Comparison of ENCODE assay signal across 1 cellular context in genomic region chr2:233817995-233818638, GRCh38.
TF ChIP-seq lines count a peak whose summit lies in the region.

No MANE protein-coding gene starts in this region.

TF ChIP-seq in HepG2, 621 proteins besides CTCF, POLR2A, EP300 and RAD21 (continues in another document):
- TF ChIP-seq TCF12 (IDR thresholded peaks at IDR 0.05) (no peak), TCF12 (CRISPR knock-in tag; IDR thresholded peaks at IDR 0.05) (no peak), ZNF558 (CRISPR knock-in tag; IDR thresholded peaks at IDR 0.05; ENCODE audit: borderline replicate concordance) (peak; percentile 34; the same call in 1 of the 2 replicates), ZNF749 (CRISPR knock-in tag; IDR thresholded peaks at IDR 0.05; ENCODE audit: borderline replicate concordance) (no peak), EEA1 (CRISPR knock-in tag; IDR thresholded peaks at IDR 0.05; ENCODE audit: borderline replicate concordance) (no peak), ZNF563 (CRISPR knock-in tag; IDR thresholded peaks at IDR 0.05) (no peak), ZBTB7B (CRISPR knock-in tag; IDR thresholded peaks at IDR 0.05) (no peak), ZNF205 (CRISPR knock-in tag; IDR thresholded peaks at IDR 0.05) (no peak), HNF4G (IDR thresholded peaks at IDR 0.05; ENCODE audit: borderline replicate concordance, low read depth, low read length) (0 out of 2 replicates have a peak, but pooled peaks have one; percentile 40), HNF4G (CRISPR knock-in tag; IDR thresholded peaks at IDR 0.05; ENCODE audit: borderline replicate concordance, low read depth) (no peak), NBN (conservative IDR thresholded peaks at IDR 0.05) (no peak), ZNF543 (CRISPR knock-in tag; IDR thresholded peaks at IDR 0.05) (no peak), ZNF292 (CRISPR knock-in tag; IDR thresholded peaks at IDR 0.05; ENCODE audit: borderline replicate concordance, low read depth) (peak; percentile 31; the same call in 1 of the 2 replicates), THAP11 (CRISPR knock-in tag; IDR thresholded peaks at IDR 0.05) (no peak), NFKBIZ (CRISPR knock-in tag; IDR thresholded peaks at IDR 0.05) (no peak), ZNF552 (CRISPR knock-in tag; IDR thresholded peaks at IDR 0.05; ENCODE audit: borderline replicate concordance) (no peak), RXRA (CRISPR knock-in tag; IDR thresholded peaks at IDR 0.05) (0 out of 2 replicates have a peak, but pooled peaks have one; percentile 6), ZNF3 (CRISPR knock-in tag; IDR thresholded peaks at IDR 0.05) (no peak), ZNF609 (CRISPR knock-in tag; IDR thresholded peaks at IDR 0.05; ENCODE audit: borderline replicate concordance) (no peak), ZNF34 (CRISPR knock-in tag; IDR thresholded peaks at IDR 0.05; ENCODE audit: borderline replicate concordance) (no peak), ZNF674 (CRISPR knock-in tag; IDR thresholded peaks at IDR 0.05; ENCODE audit: low read depth) (no peak), CCDC6 (CRISPR knock-in tag; IDR thresholded peaks at IDR 0.05) (no peak), ZNF800 (CRISPR knock-in tag; IDR thresholded peaks at IDR 0.05) (no peak), ZNF234 (CRISPR knock-in tag; conservative IDR thresholded peaks at IDR 0.05) (no peak), ZNF276 (CRISPR knock-in tag; IDR thresholded peaks at IDR 0.05; ENCODE audit: low read depth) (no peak), ZFY (CRISPR knock-in tag; IDR thresholded peaks at IDR 0.05) (peak; percentile 61), GATAD1 (CRISPR knock-in tag; IDR thresholded peaks at IDR 0.05) (no peak), ZNF225 (CRISPR knock-in tag; IDR thresholded peaks at IDR 0.05) (peak; percentile 5; the same call in 1 of the 2 replicates), KDM5B (CRISPR knock-in tag; IDR thresholded peaks at IDR 0.05; ENCODE audit: borderline replicate concordance) (peak; percentile 41; the same call in 1 of the 2 replicates), NR2F6 (IDR thresholded peaks at IDR 0.05) (no peak), NR2F6 (CRISPR knock-in tag; IDR thresholded peaks at IDR 0.05) (0 out of 2 replicates have a peak, but pooled peaks have one; percentile 9), FOXK1 (CRISPR knock-in tag; IDR thresholded peaks at IDR 0.05; ENCODE audit: borderline replicate concordance, low read depth) (no peak), GFI1 (CRISPR knock-in tag; IDR thresholded peaks at IDR 0.05; ENCODE audit: borderline replicate concordance) (no peak), HMG20A (CRISPR knock-in tag; IDR thresholded peaks at IDR 0.05; ENCODE audit: borderline replicate concordance) (no peak)
- TF ChIP-seq, protein P1, sequence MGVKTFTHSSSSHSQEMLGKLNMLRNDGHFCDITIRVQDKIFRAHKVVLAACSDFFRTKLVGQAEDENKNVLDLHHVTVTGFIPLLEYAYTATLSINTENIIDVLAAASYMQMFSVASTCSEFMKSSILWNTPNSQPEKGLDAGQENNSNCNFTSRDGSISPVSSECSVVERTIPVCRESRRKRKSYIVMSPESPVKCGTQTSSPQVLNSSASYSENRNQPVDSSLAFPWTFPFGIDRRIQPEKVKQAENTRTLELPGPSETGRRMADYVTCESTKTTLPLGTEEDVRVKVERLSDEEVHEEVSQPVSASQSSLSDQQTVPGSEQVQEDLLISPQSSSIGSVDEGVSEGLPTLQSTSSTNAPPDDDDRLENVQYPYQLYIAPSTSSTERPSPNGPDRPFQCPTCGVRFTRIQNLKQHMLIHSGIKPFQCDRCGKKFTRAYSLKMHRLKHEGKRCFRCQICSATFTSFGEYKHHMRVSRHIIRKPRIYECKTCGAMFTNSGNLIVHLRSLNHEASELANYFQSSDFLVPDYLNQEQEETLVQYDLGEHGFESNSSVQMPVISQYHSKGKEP (CRISPR knock-in tag; IDR thresholded peaks at IDR 0.05): no peak
- TF ChIP-seq, protein P2, sequence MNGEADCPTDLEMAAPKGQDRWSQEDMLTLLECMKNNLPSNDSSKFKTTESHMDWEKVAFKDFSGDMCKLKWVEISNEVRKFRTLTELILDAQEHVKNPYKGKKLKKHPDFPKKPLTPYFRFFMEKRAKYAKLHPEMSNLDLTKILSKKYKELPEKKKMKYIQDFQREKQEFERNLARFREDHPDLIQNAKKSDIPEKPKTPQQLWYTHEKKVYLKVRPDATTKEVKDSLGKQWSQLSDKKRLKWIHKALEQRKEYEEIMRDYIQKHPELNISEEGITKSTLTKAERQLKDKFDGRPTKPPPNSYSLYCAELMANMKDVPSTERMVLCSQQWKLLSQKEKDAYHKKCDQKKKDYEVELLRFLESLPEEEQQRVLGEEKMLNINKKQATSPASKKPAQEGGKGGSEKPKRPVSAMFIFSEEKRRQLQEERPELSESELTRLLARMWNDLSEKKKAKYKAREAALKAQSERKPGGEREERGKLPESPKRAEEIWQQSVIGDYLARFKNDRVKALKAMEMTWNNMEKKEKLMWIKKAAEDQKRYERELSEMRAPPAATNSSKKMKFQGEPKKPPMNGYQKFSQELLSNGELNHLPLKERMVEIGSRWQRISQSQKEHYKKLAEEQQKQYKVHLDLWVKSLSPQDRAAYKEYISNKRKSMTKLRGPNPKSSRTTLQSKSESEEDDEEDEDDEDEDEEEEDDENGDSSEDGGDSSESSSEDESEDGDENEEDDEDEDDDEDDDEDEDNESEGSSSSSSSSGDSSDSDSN (CRISPR knock-in tag; IDR thresholded peaks at IDR 0.05): 0 out of 2 replicates have a peak, but pooled peaks have one; percentile 16
- TF ChIP-seq, protein P3, sequence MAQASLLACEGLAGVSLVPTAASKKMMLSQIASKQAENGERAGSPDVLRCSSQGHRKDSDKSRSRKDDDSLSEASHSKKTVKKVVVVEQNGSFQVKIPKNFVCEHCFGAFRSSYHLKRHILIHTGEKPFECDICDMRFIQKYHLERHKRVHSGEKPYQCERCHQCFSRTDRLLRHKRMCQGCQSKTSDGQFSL (CRISPR knock-in tag; IDR thresholded peaks at IDR 0.05): 0 out of 2 replicates have a peak, but pooled peaks have one; percentile 20
- TF ChIP-seq, protein P4, sequence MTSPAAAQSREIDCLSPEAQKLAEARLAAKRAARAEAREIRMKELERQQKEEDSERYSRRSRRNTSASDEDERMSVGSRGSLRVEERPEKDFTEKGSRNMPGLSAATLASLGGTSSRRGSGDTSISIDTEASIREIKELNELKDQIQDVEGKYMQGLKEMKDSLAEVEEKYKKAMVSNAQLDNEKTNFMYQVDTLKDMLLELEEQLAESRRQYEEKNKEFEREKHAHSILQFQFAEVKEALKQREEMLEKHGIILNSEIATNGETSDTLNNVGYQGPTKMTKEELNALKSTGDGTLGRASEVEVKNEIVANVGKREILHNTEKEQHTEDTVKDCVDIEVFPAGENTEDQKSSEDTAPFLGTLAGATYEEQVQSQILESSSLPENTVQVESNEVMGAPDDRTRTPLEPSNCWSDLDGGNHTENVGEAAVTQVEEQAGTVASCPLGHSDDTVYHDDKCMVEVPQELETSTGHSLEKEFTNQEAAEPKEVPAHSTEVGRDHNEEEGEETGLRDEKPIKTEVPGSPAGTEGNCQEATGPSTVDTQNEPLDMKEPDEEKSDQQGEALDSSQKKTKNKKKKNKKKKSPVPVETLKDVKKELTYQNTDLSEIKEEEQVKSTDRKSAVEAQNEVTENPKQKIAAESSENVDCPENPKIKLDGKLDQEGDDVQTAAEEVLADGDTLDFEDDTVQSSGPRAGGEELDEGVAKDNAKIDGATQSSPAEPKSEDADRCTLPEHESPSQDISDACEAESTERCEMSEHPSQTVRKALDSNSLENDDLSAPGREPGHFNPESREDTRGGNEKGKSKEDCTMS (CRISPR knock-in tag; conservative IDR thresholded peaks at IDR 0.05): no peak
- TF ChIP-seq, protein P5, sequence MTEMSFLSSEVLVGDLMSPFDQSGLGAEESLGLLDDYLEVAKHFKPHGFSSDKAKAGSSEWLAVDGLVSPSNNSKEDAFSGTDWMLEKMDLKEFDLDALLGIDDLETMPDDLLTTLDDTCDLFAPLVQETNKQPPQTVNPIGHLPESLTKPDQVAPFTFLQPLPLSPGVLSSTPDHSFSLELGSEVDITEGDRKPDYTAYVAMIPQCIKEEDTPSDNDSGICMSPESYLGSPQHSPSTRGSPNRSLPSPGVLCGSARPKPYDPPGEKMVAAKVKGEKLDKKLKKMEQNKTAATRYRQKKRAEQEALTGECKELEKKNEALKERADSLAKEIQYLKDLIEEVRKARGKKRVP (CRISPR knock-in tag; IDR thresholded peaks at IDR 0.05): no peak
- TF ChIP-seq, protein P6, sequence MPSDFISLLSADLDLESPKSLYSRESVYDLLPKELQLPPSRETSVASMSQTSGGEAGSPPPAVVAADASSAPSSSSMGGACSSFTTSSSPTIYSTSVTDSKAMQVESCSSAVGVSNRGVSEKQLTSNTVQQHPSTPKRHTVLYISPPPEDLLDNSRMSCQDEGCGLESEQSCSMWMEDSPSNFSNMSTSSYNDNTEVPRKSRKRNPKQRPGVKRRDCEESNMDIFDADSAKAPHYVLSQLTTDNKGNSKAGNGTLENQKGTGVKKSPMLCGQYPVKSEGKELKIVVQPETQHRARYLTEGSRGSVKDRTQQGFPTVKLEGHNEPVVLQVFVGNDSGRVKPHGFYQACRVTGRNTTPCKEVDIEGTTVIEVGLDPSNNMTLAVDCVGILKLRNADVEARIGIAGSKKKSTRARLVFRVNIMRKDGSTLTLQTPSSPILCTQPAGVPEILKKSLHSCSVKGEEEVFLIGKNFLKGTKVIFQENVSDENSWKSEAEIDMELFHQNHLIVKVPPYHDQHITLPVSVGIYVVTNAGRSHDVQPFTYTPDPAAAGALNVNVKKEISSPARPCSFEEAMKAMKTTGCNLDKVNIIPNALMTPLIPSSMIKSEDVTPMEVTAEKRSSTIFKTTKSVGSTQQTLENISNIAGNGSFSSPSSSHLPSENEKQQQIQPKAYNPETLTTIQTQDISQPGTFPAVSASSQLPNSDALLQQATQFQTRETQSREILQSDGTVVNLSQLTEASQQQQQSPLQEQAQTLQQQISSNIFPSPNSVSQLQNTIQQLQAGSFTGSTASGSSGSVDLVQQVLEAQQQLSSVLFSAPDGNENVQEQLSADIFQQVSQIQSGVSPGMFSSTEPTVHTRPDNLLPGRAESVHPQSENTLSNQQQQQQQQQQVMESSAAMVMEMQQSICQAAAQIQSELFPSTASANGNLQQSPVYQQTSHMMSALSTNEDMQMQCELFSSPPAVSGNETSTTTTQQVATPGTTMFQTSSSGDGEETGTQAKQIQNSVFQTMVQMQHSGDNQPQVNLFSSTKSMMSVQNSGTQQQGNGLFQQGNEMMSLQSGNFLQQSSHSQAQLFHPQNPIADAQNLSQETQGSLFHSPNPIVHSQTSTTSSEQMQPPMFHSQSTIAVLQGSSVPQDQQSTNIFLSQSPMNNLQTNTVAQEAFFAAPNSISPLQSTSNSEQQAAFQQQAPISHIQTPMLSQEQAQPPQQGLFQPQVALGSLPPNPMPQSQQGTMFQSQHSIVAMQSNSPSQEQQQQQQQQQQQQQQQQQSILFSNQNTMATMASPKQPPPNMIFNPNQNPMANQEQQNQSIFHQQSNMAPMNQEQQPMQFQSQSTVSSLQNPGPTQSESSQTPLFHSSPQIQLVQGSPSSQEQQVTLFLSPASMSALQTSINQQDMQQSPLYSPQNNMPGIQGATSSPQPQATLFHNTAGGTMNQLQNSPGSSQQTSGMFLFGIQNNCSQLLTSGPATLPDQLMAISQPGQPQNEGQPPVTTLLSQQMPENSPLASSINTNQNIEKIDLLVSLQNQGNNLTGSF (CRISPR knock-in tag; IDR thresholded peaks at IDR 0.05): no peak
